20 cellular contexts compared by ENCODE assay signal in genomic region chr6:125112934-125113333, GRCh38. TPM values are rescaled to one million over a fixed set of nuclear protein-coding genes. Genes with fewer than 3 reads are reported as not detected.
"Had no signal": no experiment of that assay in that cellular context is flagged by ENCODE, and none has a peak within 500 bp of the region (broad histone marks: within the 10 kb centered on the region; RNA-seq: fewer than 3 reads in every experiment).

No MANE protein-coding gene starts in this region.

- ATAC-seq: activated naive CD4-positive, alpha-beta T cell treated with anti-CD3 and anti-CD28 coated beads, Interleukin-2, amount 50 U/mL, for 72 hours; effector memory CD8-positive, alpha-beta T cell; gastrocnemius medialis; naive thymus-derived CD8-positive, alpha-beta T cell had no signal

- H3K27ac Mint-ChIP-seq: activated naive CD4-positive, alpha-beta T cell treated with anti-CD3 and anti-CD28 coated beads, Interleukin-2, amount 50 U/mL, for 72 hours; effector memory CD8-positive, alpha-beta T cell; neural progenitor cell; progenitor cell of endocrine pancreas had no signal

- H3K27me3 Mint-ChIP-seq: effector memory CD8-positive, alpha-beta T cell; progenitor cell of endocrine pancreas had no signal

- H3K4me1 ChIP-seq: ascending aorta, esophagus squamous epithelium, gastrocnemius medialis, left ventricle myocardium inferior, neural progenitor cell, spleen had no signal

- H3K4me1 Mint-ChIP-seq: naive thymus-derived CD8-positive, alpha-beta T cell; neural progenitor cell had no signal

- H2AFZ ChIP-seq: neural progenitor cell had no signal

- H3K27me3 ChIP-seq: ascending aorta, brain microvascular endothelial cell, esophagus squamous epithelium, gastrocnemius medialis, neural progenitor cell, spleen had no signal

- H3K36me3 ChIP-seq: ascending aorta, brain microvascular endothelial cell, esophagus squamous epithelium, gastrocnemius medialis, left ventricle myocardium inferior, neural progenitor cell, spleen, thoracic aorta had no signal

- H3K9ac ChIP-seq: neural progenitor cell had no signal

- DNase-seq: activated T-cell treated with anti-CD3 and anti-CD28 coated beads, Interleukin-2, amount 50 U/mL, for 1 hour; brain microvascular endothelial cell; central memory CD4-positive, alpha-beta T cell; effector memory CD8-positive, alpha-beta T cell; esophagus squamous epithelium; gastrocnemius medialis; hippocampal formation; kidney glomerular epithelial cell; left ventricle myocardium inferior; naive thymus-derived CD8-positive, alpha-beta T cell; retina; spleen; stimulated activated CD4-positive, alpha-beta T cell treated with anti-CD3 and anti-CD28 coated beads, Interleukin-4, amount 100 ng/mL, for 1 hour; stimulated activated naive CD4-positive, alpha-beta T cell; T-helper 2 cell had no signal

- H3K27ac ChIP-seq: ascending aorta, brain microvascular endothelial cell, esophagus squamous epithelium, gastrocnemius medialis, left ventricle myocardium inferior, neural progenitor cell, spleen, thoracic aorta had no signal

- H3K4me3 ChIP-seq: ascending aorta, esophagus squamous epithelium, gastrocnemius medialis, left ventricle myocardium inferior, neural progenitor cell, spleen, thoracic aorta had no signal

- H3K4me3 Mint-ChIP-seq: effector memory CD8-positive, alpha-beta T cell; naive thymus-derived CD8-positive, alpha-beta T cell; neural progenitor cell had no signal

- H3K4me2 ChIP-seq: neural progenitor cell had no signal

RNA-seq across cellular contexts. Expression of gene TPD52L1, which starts 40.6 kb away (rescaled TPM):
- total RNA-seq: naive thymus-derived CD8-positive, alpha-beta T cell had no signal
- polyA plus RNA-seq: naive thymus-derived CD8-positive, alpha-beta T cell had no signal
